Comparison of ENCODE assay signal across 8 cellular contexts in the genomic region with DNA sequence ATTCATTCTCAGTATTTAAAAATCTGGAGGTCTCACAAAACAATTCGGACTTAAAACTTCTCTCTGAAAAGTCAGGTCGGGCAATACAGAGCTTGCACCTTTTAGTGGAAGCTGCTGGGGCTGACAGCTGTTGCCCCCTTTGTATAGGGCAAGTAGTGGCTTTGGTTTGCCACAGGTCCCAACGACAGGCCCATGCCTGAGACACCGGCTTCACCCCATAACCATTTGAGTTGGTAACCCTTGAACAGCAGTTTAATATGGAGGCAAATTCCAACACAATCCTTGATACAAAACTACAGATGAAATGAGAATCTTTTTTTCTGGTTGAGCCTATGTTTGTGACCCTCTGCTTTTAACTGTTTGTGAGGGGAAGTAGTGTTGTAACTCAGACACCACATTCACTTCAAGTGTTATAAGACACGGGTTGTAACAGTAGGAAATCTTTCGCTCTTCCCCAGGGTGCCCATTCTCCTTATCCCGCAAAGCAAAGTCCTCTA. TPM values are rescaled to one million over a fixed set of nuclear protein-coding genes. Genes with fewer than 3 reads are reported as not detected.
DNase-seq lines count a peak whose midpoint lies in the region; ATAC-seq and TF ChIP-seq lines count a peak whose summit lies in the region.

No MANE protein-coding gene starts in this region.

- H3K36me3 ChIP-seq in upper lobe of left lung = no peaks in the 10 kb centered on the region

- H3K4me3 Mint-ChIP-seq in activated T-cell treated with anti-CD3 and anti-CD28 coated beads, Interleukin-2, amount 50 U/mL, for 72 hours = peak overlapping the region; percentile 91 to 95
- peak overlapping the region; percentile 90 for H3K4me3 Mint-ChIP-seq in activated naive CD8-positive, alpha-beta T cell treated with anti-CD3 and anti-CD28 coated beads, Interleukin-2, amount 50 U/mL, for 24 hours
- H3K4me3 Mint-ChIP-seq in memory B cell = peak overlapping the region; percentile 98

- peaks cover 75% of the 10 kb centered on the region for H3K4me1 Mint-ChIP-seq in activated T-cell treated with anti-CD3 and anti-CD28 coated beads, Interleukin-2, amount 50 U/mL, for 72 hours (ENCODE audit: low read depth)
- H3K4me1 Mint-ChIP-seq in activated naive CD8-positive, alpha-beta T cell treated with anti-CD3 and anti-CD28 coated beads, Interleukin-2, amount 50 U/mL, for 24 hours = peaks cover 67% of the 10 kb centered on the region
- peaks cover 39% of the 10 kb centered on the region for H3K4me1 Mint-ChIP-seq in memory B cell

- 37% methylated on average over 7 of the region's 7 CpGs for WGBS in upper lobe of left lung, 2 donors

- peaks cover 45 to 81% (median 56%) of the 10 kb centered on the region in 4 donors for H3K4me1 ChIP-seq in upper lobe of left lung

- no peak for TF ChIP-seq EP300 in upper lobe of left lung (IDR thresholded peaks at IDR 0.05)

- H3K27me3 Mint-ChIP-seq in activated T-cell treated with anti-CD3 and anti-CD28 coated beads, Interleukin-2, amount 50 U/mL, for 72 hours (ENCODE audit: low read depth) = no peaks in the 10 kb centered on the region
- no peaks in the 10 kb centered on the region for H3K27me3 Mint-ChIP-seq in activated naive CD8-positive, alpha-beta T cell treated with anti-CD3 and anti-CD28 coated beads, Interleukin-2, amount 50 U/mL, for 24 hours
- H3K27me3 Mint-ChIP-seq in memory B cell = no peaks in the 10 kb centered on the region

- TF ChIP-seq POLR2A in upper lobe of left lung (IDR thresholded peaks at IDR 0.05) = no peak

- no peaks in the 10 kb centered on the region for H3K36me3 Mint-ChIP-seq in activated T-cell treated with anti-CD3 and anti-CD28 coated beads, Interleukin-2, amount 50 U/mL, for 72 hours (ENCODE audit: insufficient read depth in 2 of 2)
- no peaks in the 10 kb centered on the region for H3K36me3 Mint-ChIP-seq in activated naive CD8-positive, alpha-beta T cell treated with anti-CD3 and anti-CD28 coated beads, Interleukin-2, amount 50 U/mL, for 24 hours (ENCODE audit: low read depth)
- H3K36me3 Mint-ChIP-seq in memory B cell = peaks cover 1% of the 10 kb centered on the region

- peak overlapping the region; percentile 89 to 97 (median 94) for H3K27ac ChIP-seq in upper lobe of left lung

- no peak for TF ChIP-seq CTCF in upper lobe of left lung (IDR thresholded peaks at IDR 0.05)

- peak overlapping the region in 3 of 4 donors; percentile 72 to 74 (median 73) for H3K4me3 ChIP-seq in upper lobe of left lung

- ATAC-seq in activated T-cell treated with anti-CD3 and anti-CD28 coated beads, Interleukin-2, amount 50 U/mL, for 72 hours (replicated peaks in 1 of 2) = no peak
- ATAC-seq in activated naive CD8-positive, alpha-beta T cell treated with anti-CD3 and anti-CD28 coated beads, Interleukin-2, amount 50 U/mL, for 24 hours = no peak
- no peak for ATAC-seq in memory B cell (ENCODE audit: low read depth)
- ATAC-seq in upper lobe of left lung (ENCODE audit: low FRiP score in 2 of 2) = no peak

- DNase-seq in activated T-cell treated with anti-CD3 and anti-CD28 coated beads, Interleukin-2, amount 50 U/mL, for 72 hours = no peak
- DNase-seq in activated T-cell treated with anti-CD3 and anti-CD28 coated beads, Interleukin-2, amount 50 U/mL, for 1 hour = no peak
- no peak for DNase-seq in activated naive CD8-positive, alpha-beta T cell treated with anti-CD3 and anti-CD28 coated beads, Interleukin-2, amount 50 U/mL, for 24 hours
- DNase-seq in memory B cell (ENCODE audit: low spot score in 2 of 2) (no peak), upper lobe of left lung (no peak), LoVo (ENCODE audit: low spot score) (no peak), NCI-H226 (no peak)
- no peak for DNase-seq in stimulated activated CD4-positive, alpha-beta T cell treated with anti-CD3 and anti-CD28 coated beads, Interleukin-2, amount 100 ng/mL, for 24 hours

- H3K27me3 ChIP-seq in upper lobe of left lung = no peaks in the 10 kb centered on the region

- peak overlapping the region; percentile 82 for H3K27ac Mint-ChIP-seq in activated T-cell treated with anti-CD3 and anti-CD28 coated beads, Interleukin-2, amount 50 U/mL, for 72 hours
- H3K27ac Mint-ChIP-seq in activated naive CD8-positive, alpha-beta T cell treated with anti-CD3 and anti-CD28 coated beads, Interleukin-2, amount 50 U/mL, for 24 hours = peak overlapping the region; percentile 87
- H3K27ac Mint-ChIP-seq in memory B cell = peak overlapping the region; percentile 92

- H3K9me3 ChIP-seq in upper lobe of left lung = no peaks in the 10 kb centered on the region

- no peaks in the 10 kb centered on the region for H3K9me3 Mint-ChIP-seq in activated T-cell treated with anti-CD3 and anti-CD28 coated beads, Interleukin-2, amount 50 U/mL, for 72 hours
- H3K9me3 Mint-ChIP-seq in activated naive CD8-positive, alpha-beta T cell treated with anti-CD3 and anti-CD28 coated beads, Interleukin-2, amount 50 U/mL, for 24 hours = no peaks in the 10 kb centered on the region
- H3K9me3 Mint-ChIP-seq in memory B cell = no peaks in the 10 kb centered on the region

RNA-seq across cellular contexts. Expression of a gene that starts 0.8 kb away (rescaled TPM):
- 10 to 100 TPM; 19.1 to 23.4 TPM for total RNA-seq in activated T-cell treated with anti-CD3 and anti-CD28 coated beads, Interleukin-2, amount 50 U/mL, for 72 hours
- total RNA-seq in upper lobe of left lung = 10 to 100 TPM; 22.0 to 99.9 (median 78.5) TPM
